Comparison of ENCODE assay signal across 15 cellular contexts in the genomic region with DNA sequence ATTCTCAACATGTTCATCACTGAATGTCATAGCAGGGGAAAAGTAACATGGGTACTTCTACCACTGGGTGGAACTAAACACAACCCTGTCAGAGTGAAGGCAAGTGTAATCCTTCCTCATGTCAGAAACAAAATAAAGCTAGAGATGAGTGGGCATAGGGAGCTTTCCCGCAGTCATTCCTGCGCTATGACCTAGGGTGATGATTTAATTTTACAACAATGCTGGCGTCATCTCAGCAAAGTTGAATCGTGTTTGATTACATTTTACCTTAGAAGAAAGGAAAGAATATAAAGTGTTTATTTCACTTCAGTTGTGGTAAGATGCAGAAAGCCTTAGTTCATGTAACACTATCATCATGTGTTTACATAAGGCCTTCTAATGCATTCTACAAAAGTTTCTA.
"Had no signal": no experiment of that assay in that cellular context is flagged by ENCODE, and none has a peak within 500 bp of the region (broad histone marks: within the 10 kb centered on the region; RNA-seq: fewer than 3 reads in every experiment).

No MANE protein-coding gene starts in this region.

- ATAC-seq: activated T-cell treated with anti-CD3 and anti-CD28 coated beads, Interleukin-2, amount 50 U/mL, for 72 hours; body of pancreas; pancreas; stimulated activated naive CD8-positive, alpha-beta T cell treated with anti-CD3 and anti-CD28 coated beads, Interleukin-15, amount 100 ng/mL, for 72 hours had no signal

- H3K27me3 ChIP-seq: body of pancreas, neural progenitor cell, pancreas had no signal

- H3K9ac ChIP-seq: neural progenitor cell had no signal

- H3K4me1 ChIP-seq: body of pancreas, left ventricle myocardium inferior, pancreas had no signal

- DNase-seq: activated CD4-positive, alpha-beta memory T cell treated with anti-CD3 and anti-CD28 coated beads, Interleukin-2, amount 10 ng/mL, durations not matched to agents 7 days and 5 days; activated naive CD4-positive, alpha-beta T cell; activated T-cell treated with anti-CD3 and anti-CD28 coated beads, Interleukin-2, amount 50 U/mL, for 72 hours; body of pancreas; dermis blood vessel endothelial cell; erythroblast; kidney; left ventricle myocardium inferior; pancreas; stimulated activated CD4-positive, alpha-beta T cell treated with anti-CD3 and anti-CD28 coated beads, Interleukin-15, amount 100 ng/mL, for 24 hours; stimulated activated CD4-positive, alpha-beta T cell treated with anti-CD3 and anti-CD28 coated beads, Interleukin-4, amount 100 ng/mL, for 24 hours; stimulated activated naive CD8-positive, alpha-beta T cell treated with anti-CD3 and anti-CD28 coated beads, Interleukin-15, amount 100 ng/mL, for 72 hours; T-helper 9 cell had no signal

- H3K36me3 ChIP-seq: left ventricle myocardium inferior, neural progenitor cell, pancreas, thoracic aorta had no signal

- H3K4me2 ChIP-seq: neural progenitor cell had no signal

- H2AFZ ChIP-seq: neural progenitor cell had no signal

- H3K4me3 ChIP-seq: body of pancreas, left ventricle myocardium inferior, neural progenitor cell, pancreas, thoracic aorta had no signal

- H3K9me3 ChIP-seq: body of pancreas, left ventricle myocardium inferior, pancreas, thoracic aorta had no signal

- H3K27ac ChIP-seq: body of pancreas, left ventricle myocardium inferior, neural progenitor cell, pancreas, thoracic aorta had no signal
